ENCODE assay signal across 2 cellular contexts in the genomic region with DNA sequence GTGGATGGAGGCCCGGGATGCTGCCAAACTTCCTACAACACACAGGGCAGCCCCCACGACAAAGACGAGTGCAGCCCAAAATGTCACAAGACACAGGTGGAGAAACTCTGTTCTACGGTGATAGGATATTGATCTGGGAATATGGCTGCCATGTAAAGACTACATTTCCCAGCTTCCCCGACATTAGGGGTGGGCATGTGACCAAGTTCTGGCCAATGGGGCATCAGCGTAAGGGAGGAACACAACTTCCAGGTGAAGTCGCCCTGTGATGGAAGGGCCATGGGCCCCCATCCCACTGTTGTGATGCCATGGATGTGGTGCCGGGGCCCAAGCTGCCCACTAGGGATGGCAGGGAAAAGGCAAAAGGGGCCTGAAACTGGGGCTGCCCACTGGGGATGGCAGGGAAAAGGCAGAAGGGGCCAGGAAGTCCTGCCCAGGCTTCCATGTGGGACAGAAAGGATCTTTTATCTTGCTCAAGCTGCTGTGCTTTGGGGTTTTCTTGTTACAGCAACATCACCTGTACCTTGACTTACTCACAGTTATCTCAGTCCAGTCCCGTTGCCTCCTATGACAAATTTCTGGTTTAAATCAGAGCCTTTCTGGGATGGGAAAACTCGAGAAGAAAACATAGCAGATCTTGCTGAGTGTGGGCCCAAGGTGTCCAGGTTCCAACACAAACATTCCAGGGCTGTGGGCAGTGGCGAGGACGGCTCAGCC.
TF ChIP-seq lines count a peak whose summit lies in the region.

No MANE protein-coding gene starts in this region.

TF ChIP-seq in HepG2, 621 proteins besides CTCF, POLR2A, EP300 and RAD21 (continued from another document):
- TF ChIP-seq, protein P1, sequence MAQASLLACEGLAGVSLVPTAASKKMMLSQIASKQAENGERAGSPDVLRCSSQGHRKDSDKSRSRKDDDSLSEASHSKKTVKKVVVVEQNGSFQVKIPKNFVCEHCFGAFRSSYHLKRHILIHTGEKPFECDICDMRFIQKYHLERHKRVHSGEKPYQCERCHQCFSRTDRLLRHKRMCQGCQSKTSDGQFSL (CRISPR knock-in tag; IDR thresholded peaks at IDR 0.05): no peak

TF ChIP-seq in GM12878, 131 proteins besides CTCF, POLR2A, EP300 and RAD21 (continued from another document):
- TF ChIP-seq, protein P2, sequence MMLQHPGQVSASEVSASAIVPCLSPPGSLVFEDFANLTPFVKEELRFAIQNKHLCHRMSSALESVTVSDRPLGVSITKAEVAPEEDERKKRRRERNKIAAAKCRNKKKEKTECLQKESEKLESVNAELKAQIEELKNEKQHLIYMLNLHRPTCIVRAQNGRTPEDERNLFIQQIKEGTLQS (IDR thresholded peaks at IDR 0.05; ENCODE audit: borderline replicate concordance, extremely low read depth, low read depth, low read length): peak; percentile 42; the same call in 1 of the 2 replicates
- TF ChIP-seq, protein P3, sequence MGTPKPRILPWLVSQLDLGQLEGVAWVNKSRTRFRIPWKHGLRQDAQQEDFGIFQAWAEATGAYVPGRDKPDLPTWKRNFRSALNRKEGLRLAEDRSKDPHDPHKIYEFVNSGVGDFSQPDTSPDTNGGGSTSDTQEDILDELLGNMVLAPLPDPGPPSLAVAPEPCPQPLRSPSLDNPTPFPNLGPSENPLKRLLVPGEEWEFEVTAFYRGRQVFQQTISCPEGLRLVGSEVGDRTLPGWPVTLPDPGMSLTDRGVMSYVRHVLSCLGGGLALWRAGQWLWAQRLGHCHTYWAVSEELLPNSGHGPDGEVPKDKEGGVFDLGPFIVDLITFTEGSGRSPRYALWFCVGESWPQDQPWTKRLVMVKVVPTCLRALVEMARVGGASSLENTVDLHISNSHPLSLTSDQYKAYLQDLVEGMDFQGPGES (IDR thresholded peaks at IDR 0.05): no peak
- no peak for TF ChIP-seq POU2F2 (IDR thresholded peaks at IDR 0.05; ENCODE audit: borderline replicate concordance, low read depth, low read length)
- no peak for TF ChIP-seq BCL11A (IDR thresholded peaks at IDR 0.05; ENCODE audit: low read depth, low read length)
- TF ChIP-seq ESRRA (IDR thresholded peaks at IDR 0.05; ENCODE audit: low read length): no peak
- peak; percentile 28; the same call in 1 of the 2 replicates for TF ChIP-seq HCFC1 (IDR thresholded peaks at IDR 0.05; ENCODE audit: low read length)
- TF ChIP-seq, protein P4, sequence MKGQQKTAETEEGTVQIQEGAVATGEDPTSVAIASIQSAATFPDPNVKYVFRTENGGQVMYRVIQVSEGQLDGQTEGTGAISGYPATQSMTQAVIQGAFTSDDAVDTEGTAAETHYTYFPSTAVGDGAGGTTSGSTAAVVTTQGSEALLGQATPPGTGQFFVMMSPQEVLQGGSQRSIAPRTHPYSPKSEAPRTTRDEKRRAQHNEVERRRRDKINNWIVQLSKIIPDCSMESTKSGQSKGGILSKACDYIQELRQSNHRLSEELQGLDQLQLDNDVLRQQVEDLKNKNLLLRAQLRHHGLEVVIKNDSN (IDR thresholded peaks at IDR 0.05; ENCODE audit: borderline replicate concordance, extremely low read length, insufficient read depth, low read depth, low read length): peak; percentile 64
- no peak for TF ChIP-seq NFYA (IDR thresholded peaks at IDR 0.05; ENCODE audit: borderline replicate concordance, low read depth, low read length)
- TF ChIP-seq ZSCAN29 (IDR thresholded peaks at IDR 0.05): no peak
- TF ChIP-seq, protein P5, sequence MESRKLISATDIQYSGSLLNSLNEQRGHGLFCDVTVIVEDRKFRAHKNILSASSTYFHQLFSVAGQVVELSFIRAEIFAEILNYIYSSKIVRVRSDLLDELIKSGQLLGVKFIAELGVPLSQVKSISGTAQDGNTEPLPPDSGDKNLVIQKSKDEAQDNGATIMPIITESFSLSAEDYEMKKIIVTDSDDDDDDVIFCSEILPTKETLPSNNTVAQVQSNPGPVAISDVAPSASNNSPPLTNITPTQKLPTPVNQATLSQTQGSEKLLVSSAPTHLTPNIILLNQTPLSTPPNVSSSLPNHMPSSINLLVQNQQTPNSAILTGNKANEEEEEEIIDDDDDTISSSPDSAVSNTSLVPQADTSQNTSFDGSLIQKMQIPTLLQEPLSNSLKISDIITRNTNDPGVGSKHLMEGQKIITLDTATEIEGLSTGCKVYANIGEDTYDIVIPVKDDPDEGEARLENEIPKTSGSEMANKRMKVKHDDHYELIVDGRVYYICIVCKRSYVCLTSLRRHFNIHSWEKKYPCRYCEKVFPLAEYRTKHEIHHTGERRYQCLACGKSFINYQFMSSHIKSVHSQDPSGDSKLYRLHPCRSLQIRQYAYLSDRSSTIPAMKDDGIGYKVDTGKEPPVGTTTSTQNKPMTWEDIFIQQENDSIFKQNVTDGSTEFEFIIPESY (IDR thresholded peaks at IDR 0.05): no peak
- no peak for TF ChIP-seq CHD2 (IDR thresholded peaks at IDR 0.05; ENCODE audit: borderline replicate concordance, low read depth, low read length)
- TF ChIP-seq, protein P6, sequence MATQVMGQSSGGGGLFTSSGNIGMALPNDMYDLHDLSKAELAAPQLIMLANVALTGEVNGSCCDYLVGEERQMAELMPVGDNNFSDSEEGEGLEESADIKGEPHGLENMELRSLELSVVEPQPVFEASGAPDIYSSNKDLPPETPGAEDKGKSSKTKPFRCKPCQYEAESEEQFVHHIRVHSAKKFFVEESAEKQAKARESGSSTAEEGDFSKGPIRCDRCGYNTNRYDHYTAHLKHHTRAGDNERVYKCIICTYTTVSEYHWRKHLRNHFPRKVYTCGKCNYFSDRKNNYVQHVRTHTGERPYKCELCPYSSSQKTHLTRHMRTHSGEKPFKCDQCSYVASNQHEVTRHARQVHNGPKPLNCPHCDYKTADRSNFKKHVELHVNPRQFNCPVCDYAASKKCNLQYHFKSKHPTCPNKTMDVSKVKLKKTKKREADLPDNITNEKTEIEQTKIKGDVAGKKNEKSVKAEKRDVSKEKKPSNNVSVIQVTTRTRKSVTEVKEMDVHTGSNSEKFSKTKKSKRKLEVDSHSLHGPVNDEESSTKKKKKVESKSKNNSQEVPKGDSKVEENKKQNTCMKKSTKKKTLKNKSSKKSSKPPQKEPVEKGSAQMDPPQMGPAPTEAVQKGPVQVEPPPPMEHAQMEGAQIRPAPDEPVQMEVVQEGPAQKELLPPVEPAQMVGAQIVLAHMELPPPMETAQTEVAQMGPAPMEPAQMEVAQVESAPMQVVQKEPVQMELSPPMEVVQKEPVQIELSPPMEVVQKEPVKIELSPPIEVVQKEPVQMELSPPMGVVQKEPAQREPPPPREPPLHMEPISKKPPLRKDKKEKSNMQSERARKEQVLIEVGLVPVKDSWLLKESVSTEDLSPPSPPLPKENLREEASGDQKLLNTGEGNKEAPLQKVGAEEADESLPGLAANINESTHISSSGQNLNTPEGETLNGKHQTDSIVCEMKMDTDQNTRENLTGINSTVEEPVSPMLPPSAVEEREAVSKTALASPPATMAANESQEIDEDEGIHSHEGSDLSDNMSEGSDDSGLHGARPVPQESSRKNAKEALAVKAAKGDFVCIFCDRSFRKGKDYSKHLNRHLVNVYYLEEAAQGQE (IDR thresholded peaks at IDR 0.05; ENCODE audit: low read depth, low read length): no peak
- TF ChIP-seq MYB (IDR thresholded peaks at IDR 0.05; ENCODE audit: borderline replicate concordance, low read depth, low read length): no peak
- TF ChIP-seq BRCA1 (IDR thresholded peaks at IDR 0.05; ENCODE audit: low read depth, low read length): no peak
- no peak for TF ChIP-seq ATF7 (IDR thresholded peaks at IDR 0.05; ENCODE audit: low read depth)
